ENCODE assay signal across 20 cellular contexts in the genomic region with DNA sequence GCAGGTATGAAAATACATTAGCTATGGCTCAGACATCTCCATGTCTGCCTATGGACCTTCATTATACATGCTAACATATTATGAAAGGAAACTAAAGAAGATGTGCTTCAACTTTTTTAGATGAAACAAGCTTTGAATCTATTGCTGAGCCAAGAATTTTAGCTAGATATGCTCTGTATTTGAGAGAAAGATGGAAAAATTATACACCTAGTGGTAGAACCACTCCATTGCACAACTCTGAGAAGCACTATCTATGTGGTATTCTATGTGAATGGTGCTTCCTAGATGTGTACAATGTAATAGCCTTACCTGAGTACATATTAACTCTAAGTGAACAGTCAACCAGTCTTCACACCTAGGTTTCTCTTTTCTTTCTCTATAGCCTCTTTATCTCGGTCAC. TPM values are rescaled to one million over a fixed set of nuclear protein-coding genes. Genes with fewer than 3 reads are reported as not detected.
DNase-seq lines count a peak whose midpoint lies in the region; ATAC-seq and TF ChIP-seq lines count a peak whose summit lies in the region.
"Had no signal": no experiment of that assay in that cellular context is flagged by ENCODE, and none has a peak within 500 bp of the region (broad histone marks: within the 10 kb centered on the region; RNA-seq: fewer than 3 reads in every experiment).

No MANE protein-coding gene starts in this region.

- H3K4me2 ChIP-seq in SK-N-SH = no peak overlapping the region

- no peaks in the 10 kb centered on the region for H3K4me1 ChIP-seq in SK-N-SH (ENCODE audit: control insufficient read depth in 1 of 2, insufficient read depth in 2 of 2, low read depth in 1 of 2, low read length in 1 of 2)
- H3K4me1 ChIP-seq in SJSA1 (replicated peaks) = peaks cover 20% of the 10 kb centered on the region
- H3K4me1 ChIP-seq: gastroesophageal sphincter had no signal

- CTCF ChIA-PET in SK-N-SH (lab: Yijun Ruan, JAX) = interaction anchor here (0.6 to 3.8 kb wide), 5 partner anchors 9 to 368 kb away, joined by 3 to 11 read pairs (median 3); a partner anchor contains a TSS

- H3K27me3 ChIP-seq in SK-N-SH (ENCODE audit: insufficient read depth) (no peaks in the 10 kb centered on the region), SJSA1 (replicated peaks) (no peaks in the 10 kb centered on the region)
- H3K27me3 ChIP-seq: gastroesophageal sphincter had no signal

- H3K27ac ChIP-seq in SK-N-SH (ENCODE audit: low read depth in 2 of 2, low read length in 1 of 2) (no peak overlapping the region), SJSA1 (peak overlapping the region; percentile 49)
- H3K27ac ChIP-seq: gastroesophageal sphincter had no signal

- DNase-seq in SK-N-SH (no peak), SJSA1 (ENCODE audit: low read depth in 1 of 2, low spot score in 2 of 2) (no peak), RPMI8226 (no peak), kidney tubule cell (ENCODE audit: low spot score) (no peak)
- DNase-seq in stimulated activated effector memory CD8-positive, alpha-beta T cell treated with anti-CD3 and anti-CD28 coated beads, Interleukin-12 subunit alpha, Interleukin-12 subunit beta, amount 100 ng/mL, for 72 hours (ENCODE audit: low spot score in 2 of 2) = no peak
- no peak for DNase-seq in stimulated activated CD4-positive, alpha-beta T cell treated with anti-CD3 and anti-CD28 coated beads, Interleukin-2, amount 100 ng/mL, for 48 hours
- DNase-seq: 8988T; activated CD8-positive, alpha-beta memory T cell treated with anti-CD3 and anti-CD28 coated beads for 24 hours; DMS 273 treated with DMSO at 0.1 percent for 48 hours; kidney glomerular epithelial cell; NCI-H1436; stimulated activated naive CD8-positive, alpha-beta T cell treated with anti-CD3 and anti-CD28 coated beads, Interleukin-15, Interleukin-2, amounts not matched to agents 100 U/mL and 50 U/mL, for 24 hours had no signal

- H3K4me3 ChIP-seq in SK-N-SH (ENCODE audit: low read depth in 2 of 2, low read length in 1 of 2) (no peak overlapping the region), SJSA1 (no peak overlapping the region)
- H3K4me3 ChIP-seq: gastroesophageal sphincter had no signal

- TF ChIP-seq EP300 in SK-N-SH (IDR thresholded peaks at IDR 0.05; ENCODE audit: borderline replicate concordance in 1 of 2, low read depth in 1 of 2, low read length in 1 of 2) = no peak

- no peak overlapping the region for H2AFZ ChIP-seq in SK-N-SH (ENCODE audit: low read depth)

- no peaks in the 10 kb centered on the region for H3K4me1 Mint-ChIP-seq in stimulated activated effector memory CD8-positive, alpha-beta T cell treated with anti-CD3 and anti-CD28 coated beads, Interleukin-12 subunit alpha, Interleukin-12 subunit beta, amount 100 ng/mL, for 72 hours

- 67% methylated on average over 1 of the region's 1 CpG for WGBS in SK-N-SH (ENCODE audit: low lambda C conversion rate)

- H3K27ac Mint-ChIP-seq in stimulated activated effector memory CD8-positive, alpha-beta T cell treated with anti-CD3 and anti-CD28 coated beads, Interleukin-12 subunit alpha, Interleukin-12 subunit beta, amount 100 ng/mL, for 72 hours = no peak overlapping the region
- H3K27ac Mint-ChIP-seq: activated naive CD4-positive, alpha-beta T cell treated with anti-CD3 and anti-CD28 coated beads, Interleukin-2, amount 50 U/mL, for 72 hours; dendritic cell treated with granulocyte-macrophage colony-stimulating factor and Interleukin-4, amounts not matched to agents 40 ng/mL and 50 ng/mL, for 4 days; T-helper 2 cell treated with Interferon-gamma antibody and Interleukin-4, amounts not matched to agents 5 μg/mL and 100 μg/mL, for 36 hours had no signal

- H4K20me1 ChIP-seq in SK-N-SH (ENCODE audit: insufficient read depth) = no peaks in the 10 kb centered on the region

- no peak overlapping the region for H3K9ac ChIP-seq in SK-N-SH

- no peaks in the 10 kb centered on the region for H3K36me3 Mint-ChIP-seq in stimulated activated effector memory CD8-positive, alpha-beta T cell treated with anti-CD3 and anti-CD28 coated beads, Interleukin-12 subunit alpha, Interleukin-12 subunit beta, amount 100 ng/mL, for 72 hours
- H3K36me3 Mint-ChIP-seq: activated naive CD4-positive, alpha-beta T cell treated with anti-CD3 and anti-CD28 coated beads, Interleukin-2, amount 50 U/mL, for 72 hours had no signal

- H3K36me3 ChIP-seq in SK-N-SH (replicated peaks in 1 of 2; ENCODE audit: control insufficient read depth in 1 of 2, insufficient read depth in 2 of 2, low read length in 1 of 2) (no peaks in the 10 kb centered on the region), SJSA1 (no peaks in the 10 kb centered on the region)
- H3K36me3 ChIP-seq: gastroesophageal sphincter had no signal

- H3K9me3 ChIP-seq in SK-N-SH = no peaks in the 10 kb centered on the region
- peaks cover 12% of the 10 kb centered on the region for H3K9me3 ChIP-seq in SJSA1 (replicated peaks)
- H3K9me3 ChIP-seq: gastroesophageal sphincter had no signal

- no peak overlapping the region for H3K4me3 Mint-ChIP-seq in stimulated activated effector memory CD8-positive, alpha-beta T cell treated with anti-CD3 and anti-CD28 coated beads, Interleukin-12 subunit alpha, Interleukin-12 subunit beta, amount 100 ng/mL, for 72 hours
- H3K4me3 Mint-ChIP-seq: dendritic cell treated with granulocyte-macrophage colony-stimulating factor and Interleukin-4, amounts not matched to agents 40 ng/mL and 50 ng/mL, for 4 days; nephron; T-helper 2 cell treated with Interferon-gamma antibody and Interleukin-4, amounts not matched to agents 5 μg/mL and 100 μg/mL, for 36 hours had no signal

- H3K9me2 ChIP-seq in SK-N-SH = no peaks in the 10 kb centered on the region

- peak; percentile 19; the same call in 1 of the 2 replicates for TF ChIP-seq CTCF in SK-N-SH (IDR thresholded peaks at IDR 0.05)

- no peaks in the 10 kb centered on the region for H3K79me2 ChIP-seq in SK-N-SH (ENCODE audit: insufficient read depth)

- ATAC-seq in SK-N-SH treated with all-trans-retinoic acid at 6 μM for 48 hours (no peak), HG02852 (IDR thresholded peaks at IDR 0.05; ENCODE audit: unreplicated experiment) (peak; percentile 51)
- ATAC-seq in stimulated activated effector memory CD8-positive, alpha-beta T cell treated with anti-CD3 and anti-CD28 coated beads, Interleukin-12 subunit alpha, Interleukin-12 subunit beta, amount 100 ng/mL, for 72 hours = peak; percentile 42
- ATAC-seq: activated naive CD4-positive, alpha-beta T cell treated with anti-CD3 and anti-CD28 coated beads, Interleukin-2, amount 50 U/mL, for 72 hours; gastroesophageal sphincter; stimulated activated naive CD8-positive, alpha-beta T cell treated with anti-CD3 and anti-CD28 coated beads, Interleukin-15, Interleukin-2, amounts not matched to agents 100 U/mL and 50 U/mL, for 24 hours had no signal

- POLR2A ChIA-PET in SK-N-SH (lab: Yijun Ruan, JAX) = no interaction called here

- no peaks in the 10 kb centered on the region for H3F3A ChIP-seq in SK-N-SH (replicated peaks; ENCODE audit: insufficient read depth)

- no peak for TF ChIP-seq RAD21 in SK-N-SH (IDR thresholded peaks at IDR 0.05; ENCODE audit: low read length)

- H3K9me3 Mint-ChIP-seq in stimulated activated effector memory CD8-positive, alpha-beta T cell treated with anti-CD3 and anti-CD28 coated beads, Interleukin-12 subunit alpha, Interleukin-12 subunit beta, amount 100 ng/mL, for 72 hours = no peaks in the 10 kb centered on the region
- H3K9me3 Mint-ChIP-seq: activated naive CD4-positive, alpha-beta T cell treated with anti-CD3 and anti-CD28 coated beads, Interleukin-2, amount 50 U/mL, for 72 hours; dendritic cell treated with granulocyte-macrophage colony-stimulating factor and Interleukin-4, amounts not matched to agents 40 ng/mL and 50 ng/mL, for 4 days; T-helper 2 cell treated with Interferon-gamma antibody and Interleukin-4, amounts not matched to agents 5 μg/mL and 100 μg/mL, for 36 hours had no signal

TF ChIP-seq in SK-N-SH, 30 proteins besides CTCF, POLR2A, EP300 and RAD21 (continues in another document):
- TF ChIP-seq, protein P1, sequence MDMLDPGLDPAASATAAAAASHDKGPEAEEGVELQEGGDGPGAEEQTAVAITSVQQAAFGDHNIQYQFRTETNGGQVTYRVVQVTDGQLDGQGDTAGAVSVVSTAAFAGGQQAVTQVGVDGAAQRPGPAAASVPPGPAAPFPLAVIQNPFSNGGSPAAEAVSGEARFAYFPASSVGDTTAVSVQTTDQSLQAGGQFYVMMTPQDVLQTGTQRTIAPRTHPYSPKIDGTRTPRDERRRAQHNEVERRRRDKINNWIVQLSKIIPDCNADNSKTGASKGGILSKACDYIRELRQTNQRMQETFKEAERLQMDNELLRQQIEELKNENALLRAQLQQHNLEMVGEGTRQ (IDR thresholded peaks at IDR 0.05; ENCODE audit: borderline replicate concordance, low read depth, low read length) = no peak

TF ChIP-seq in SK-N-SH treated with all-trans-retinoic acid at 6 μM for 48 hours, 23 proteins besides CTCF, POLR2A, EP300 and RAD21 (continues in another document):
- TF ChIP-seq TOX (CRISPR knock-in tag; IDR thresholded peaks at IDR 0.05; ENCODE audit: borderline replicate concordance) (no peak), ZFP3 (CRISPR knock-in tag; IDR thresholded peaks at IDR 0.05) (no peak), ZNF565 (CRISPR knock-in tag; conservative IDR thresholded peaks at IDR 0.05; ENCODE audit: low read depth) (no peak), ZFP30 (CRISPR knock-in tag; IDR thresholded peaks at IDR 0.05) (no peak), TCF4 (CRISPR knock-in tag; IDR thresholded peaks at IDR 0.05; ENCODE audit: borderline replicate concordance) (no peak), BACH2 (CRISPR knock-in tag; IDR thresholded peaks at IDR 0.05; ENCODE audit: borderline replicate concordance) (no peak), GLIS3 (CRISPR knock-in tag; IDR thresholded peaks at IDR 0.05) (no peak), SNAI2 (CRISPR knock-in tag; IDR thresholded peaks at IDR 0.05) (no peak)
- TF ChIP-seq, protein P2, sequence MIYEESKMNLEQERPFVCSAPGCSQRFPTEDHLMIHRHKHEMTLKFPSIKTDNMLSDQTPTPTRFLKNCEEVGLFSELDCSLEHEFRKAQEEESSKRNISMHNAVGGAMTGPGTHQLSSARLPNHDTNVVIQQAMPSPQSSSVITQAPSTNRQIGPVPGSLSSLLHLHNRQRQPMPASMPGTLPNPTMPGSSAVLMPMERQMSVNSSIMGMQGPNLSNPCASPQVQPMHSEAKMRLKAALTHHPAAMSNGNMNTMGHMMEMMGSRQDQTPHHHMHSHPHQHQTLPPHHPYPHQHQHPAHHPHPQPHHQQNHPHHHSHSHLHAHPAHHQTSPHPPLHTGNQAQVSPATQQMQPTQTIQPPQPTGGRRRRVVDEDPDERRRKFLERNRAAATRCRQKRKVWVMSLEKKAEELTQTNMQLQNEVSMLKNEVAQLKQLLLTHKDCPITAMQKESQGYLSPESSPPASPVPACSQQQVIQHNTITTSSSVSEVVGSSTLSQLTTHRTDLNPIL (CRISPR knock-in tag; IDR thresholded peaks at IDR 0.05; ENCODE audit: low read depth) = no peak

RNA-seq across cellular contexts. Expression of a gene that starts 17.3 kb away (rescaled TPM):
- polyA plus RNA-seq in SK-N-SH (2012; rRNA removed) = not detected in 2 replicates
- polyA plus RNA-seq in SK-N-SH (2012; cell fraction: cytosol; rRNA removed) = 0.03 TPM in 1 of 2 replicates, not detected in the other
- polyA plus RNA-seq in SK-N-SH (2012; cell fraction: nucleus; rRNA removed) = not detected in 2 replicates
- 0.05 TPM in 1 of 2 replicates, not detected in the other for total RNA-seq in SJSA1 (2014; rRNA removed; shearing (Covaris generic))
- total RNA-seq: activated naive CD4-positive, alpha-beta T cell treated with anti-CD3 and anti-CD28 coated beads, Interleukin-2, amount 50 U/mL, for 72 hours; gastroesophageal sphincter had no signal

RNA-seq across cellular contexts. Expression of a gene that starts 32.5 kb away (rescaled TPM):
- not detected in 2 replicates for polyA plus RNA-seq in SK-N-SH (2012; rRNA removed)
- polyA plus RNA-seq in SK-N-SH (2012; cell fraction: cytosol; rRNA removed) = not detected in 2 replicates
- not detected in 2 replicates for polyA plus RNA-seq in SK-N-SH (2012; cell fraction: nucleus; rRNA removed)
- not detected in 2 replicates for total RNA-seq in SJSA1 (2014; rRNA removed; shearing (Covaris generic))
- total RNA-seq: activated naive CD4-positive, alpha-beta T cell treated with anti-CD3 and anti-CD28 coated beads, Interleukin-2, amount 50 U/mL, for 72 hours; gastroesophageal sphincter; H4 had no signal
